Comparison of ENCODE assay signal across 1 cellular context in the genomic region with DNA sequence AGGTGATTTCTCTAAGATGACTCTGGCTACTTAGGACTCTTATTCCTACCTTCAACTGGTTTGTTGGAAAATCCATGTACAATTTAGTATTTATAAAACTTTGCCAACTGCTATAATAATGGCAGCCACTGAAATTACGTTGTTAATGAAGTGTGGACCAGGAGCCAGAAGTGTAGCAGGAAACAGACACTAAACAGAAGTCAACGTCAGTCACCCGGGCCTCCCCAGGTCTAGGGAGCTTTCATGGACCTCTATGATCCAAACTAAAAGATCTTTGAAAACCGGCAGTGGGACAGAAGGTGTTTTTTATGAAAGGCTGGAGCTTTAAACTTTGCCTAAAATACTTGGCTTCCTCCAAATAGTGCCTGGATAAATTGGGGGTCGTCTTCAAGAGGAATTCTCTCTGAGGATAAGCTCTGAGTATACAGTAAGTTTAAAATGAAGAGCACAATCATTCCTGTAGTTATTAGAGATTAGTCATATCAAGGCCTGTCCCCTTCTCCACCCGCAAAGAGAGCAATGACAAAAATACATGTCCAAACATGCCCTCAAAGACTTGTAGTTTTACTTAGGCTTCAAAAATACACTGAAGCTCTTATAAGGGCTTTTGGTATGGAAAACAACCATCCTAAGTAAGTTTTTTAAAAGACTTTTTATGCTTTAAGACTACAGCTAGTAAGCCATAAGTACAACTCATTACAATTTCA.
TF ChIP-seq lines count a peak whose summit lies in the region.

No MANE protein-coding gene starts in this region.

TF ChIP-seq in GM12878, 131 proteins besides CTCF, POLR2A, EP300 and RAD21 (continued from another document and continues in another):
- TF ChIP-seq ATF7 (IDR thresholded peaks at IDR 0.05; ENCODE audit: low read depth) = peak; percentile 55; the same call in 1 of the 2 replicates
- TF ChIP-seq CBFB (IDR thresholded peaks at IDR 0.05; ENCODE audit: low read depth) = 0 out of 2 replicates have a peak, but pooled peaks have one; percentile 38
- no peak for TF ChIP-seq HDAC6 (IDR thresholded peaks at IDR 0.05; ENCODE audit: unreplicated experiment)
- TF ChIP-seq, protein P1, sequence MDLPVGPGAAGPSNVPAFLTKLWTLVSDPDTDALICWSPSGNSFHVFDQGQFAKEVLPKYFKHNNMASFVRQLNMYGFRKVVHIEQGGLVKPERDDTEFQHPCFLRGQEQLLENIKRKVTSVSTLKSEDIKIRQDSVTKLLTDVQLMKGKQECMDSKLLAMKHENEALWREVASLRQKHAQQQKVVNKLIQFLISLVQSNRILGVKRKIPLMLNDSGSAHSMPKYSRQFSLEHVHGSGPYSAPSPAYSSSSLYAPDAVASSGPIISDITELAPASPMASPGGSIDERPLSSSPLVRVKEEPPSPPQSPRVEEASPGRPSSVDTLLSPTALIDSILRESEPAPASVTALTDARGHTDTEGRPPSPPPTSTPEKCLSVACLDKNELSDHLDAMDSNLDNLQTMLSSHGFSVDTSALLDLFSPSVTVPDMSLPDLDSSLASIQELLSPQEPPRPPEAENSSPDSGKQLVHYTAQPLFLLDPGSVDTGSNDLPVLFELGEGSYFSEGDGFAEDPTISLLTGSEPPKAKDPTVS (IDR thresholded peaks at IDR 0.05; ENCODE audit: low read depth, low read length) = no peak
- no peak for TF ChIP-seq MYB (IDR thresholded peaks at IDR 0.05; ENCODE audit: borderline replicate concordance, low read depth, low read length)
- no peak for TF ChIP-seq SIX5 (IDR thresholded peaks at IDR 0.05; ENCODE audit: low read depth, low read length, severe bottlenecking)
- TF ChIP-seq, protein P2, sequence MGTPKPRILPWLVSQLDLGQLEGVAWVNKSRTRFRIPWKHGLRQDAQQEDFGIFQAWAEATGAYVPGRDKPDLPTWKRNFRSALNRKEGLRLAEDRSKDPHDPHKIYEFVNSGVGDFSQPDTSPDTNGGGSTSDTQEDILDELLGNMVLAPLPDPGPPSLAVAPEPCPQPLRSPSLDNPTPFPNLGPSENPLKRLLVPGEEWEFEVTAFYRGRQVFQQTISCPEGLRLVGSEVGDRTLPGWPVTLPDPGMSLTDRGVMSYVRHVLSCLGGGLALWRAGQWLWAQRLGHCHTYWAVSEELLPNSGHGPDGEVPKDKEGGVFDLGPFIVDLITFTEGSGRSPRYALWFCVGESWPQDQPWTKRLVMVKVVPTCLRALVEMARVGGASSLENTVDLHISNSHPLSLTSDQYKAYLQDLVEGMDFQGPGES (IDR thresholded peaks at IDR 0.05) = no peak
- no peak for TF ChIP-seq SUZ12 (IDR thresholded peaks at IDR 0.05; ENCODE audit: unreplicated experiment)
- no peak for TF ChIP-seq HDAC2 (IDR thresholded peaks at IDR 0.05)
- 0 out of 2 replicates have a peak, but pooled peaks have one; percentile 43 for TF ChIP-seq RBBP5 (conservative IDR thresholded peaks at IDR 0.05)
- TF ChIP-seq, protein P3, sequence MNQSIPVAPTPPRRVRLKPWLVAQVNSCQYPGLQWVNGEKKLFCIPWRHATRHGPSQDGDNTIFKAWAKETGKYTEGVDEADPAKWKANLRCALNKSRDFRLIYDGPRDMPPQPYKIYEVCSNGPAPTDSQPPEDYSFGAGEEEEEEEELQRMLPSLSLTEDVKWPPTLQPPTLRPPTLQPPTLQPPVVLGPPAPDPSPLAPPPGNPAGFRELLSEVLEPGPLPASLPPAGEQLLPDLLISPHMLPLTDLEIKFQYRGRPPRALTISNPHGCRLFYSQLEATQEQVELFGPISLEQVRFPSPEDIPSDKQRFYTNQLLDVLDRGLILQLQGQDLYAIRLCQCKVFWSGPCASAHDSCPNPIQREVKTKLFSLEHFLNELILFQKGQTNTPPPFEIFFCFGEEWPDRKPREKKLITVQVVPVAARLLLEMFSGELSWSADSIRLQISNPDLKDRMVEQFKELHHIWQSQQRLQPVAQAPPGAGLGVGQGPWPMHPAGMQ (IDR thresholded peaks at IDR 0.05; ENCODE audit: borderline replicate concordance) = no peak
- TF ChIP-seq BRCA1 (IDR thresholded peaks at IDR 0.05; ENCODE audit: low read depth, low read length) = no peak
- TF ChIP-seq EZH2 (IDR thresholded peaks at IDR 0.05; ENCODE audit: borderline replicate concordance, control insufficient read depth, low read depth, low read length) = no peak
- TF ChIP-seq CHD4 (IDR thresholded peaks at IDR 0.05) = no peak
- TF ChIP-seq MEF2A (IDR thresholded peaks at IDR 0.05; ENCODE audit: insufficient read depth, low read depth, low read length) = peak; percentile 61; the same call in 1 of the 2 replicates
- peak; percentile 94 for TF ChIP-seq RUNX3 (IDR thresholded peaks at IDR 0.05; ENCODE audit: low read length)
- TF ChIP-seq MXI1 (IDR thresholded peaks at IDR 0.05; ENCODE audit: low read depth, low read length) = 0 out of 2 replicates have a peak, but pooled peaks have one; percentile 23
- TF ChIP-seq, protein P4, sequence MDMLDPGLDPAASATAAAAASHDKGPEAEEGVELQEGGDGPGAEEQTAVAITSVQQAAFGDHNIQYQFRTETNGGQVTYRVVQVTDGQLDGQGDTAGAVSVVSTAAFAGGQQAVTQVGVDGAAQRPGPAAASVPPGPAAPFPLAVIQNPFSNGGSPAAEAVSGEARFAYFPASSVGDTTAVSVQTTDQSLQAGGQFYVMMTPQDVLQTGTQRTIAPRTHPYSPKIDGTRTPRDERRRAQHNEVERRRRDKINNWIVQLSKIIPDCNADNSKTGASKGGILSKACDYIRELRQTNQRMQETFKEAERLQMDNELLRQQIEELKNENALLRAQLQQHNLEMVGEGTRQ (IDR thresholded peaks at IDR 0.05; ENCODE audit: borderline replicate concordance, low read depth, low read length) = no peak
- TF ChIP-seq IKZF1 (conservative IDR thresholded peaks at IDR 0.05) = peak; percentile 64
- peak; percentile 95 for TF ChIP-seq JUNB (IDR thresholded peaks at IDR 0.05)
- TF ChIP-seq NR2C2 (IDR thresholded peaks at IDR 0.05; ENCODE audit: borderline replicate concordance, control insufficient read depth, insufficient read length, low read depth) = no peak
- peak; percentile 89 for TF ChIP-seq MTA2 (IDR thresholded peaks at IDR 0.05; ENCODE audit: low read depth)
- TF ChIP-seq, protein P5, sequence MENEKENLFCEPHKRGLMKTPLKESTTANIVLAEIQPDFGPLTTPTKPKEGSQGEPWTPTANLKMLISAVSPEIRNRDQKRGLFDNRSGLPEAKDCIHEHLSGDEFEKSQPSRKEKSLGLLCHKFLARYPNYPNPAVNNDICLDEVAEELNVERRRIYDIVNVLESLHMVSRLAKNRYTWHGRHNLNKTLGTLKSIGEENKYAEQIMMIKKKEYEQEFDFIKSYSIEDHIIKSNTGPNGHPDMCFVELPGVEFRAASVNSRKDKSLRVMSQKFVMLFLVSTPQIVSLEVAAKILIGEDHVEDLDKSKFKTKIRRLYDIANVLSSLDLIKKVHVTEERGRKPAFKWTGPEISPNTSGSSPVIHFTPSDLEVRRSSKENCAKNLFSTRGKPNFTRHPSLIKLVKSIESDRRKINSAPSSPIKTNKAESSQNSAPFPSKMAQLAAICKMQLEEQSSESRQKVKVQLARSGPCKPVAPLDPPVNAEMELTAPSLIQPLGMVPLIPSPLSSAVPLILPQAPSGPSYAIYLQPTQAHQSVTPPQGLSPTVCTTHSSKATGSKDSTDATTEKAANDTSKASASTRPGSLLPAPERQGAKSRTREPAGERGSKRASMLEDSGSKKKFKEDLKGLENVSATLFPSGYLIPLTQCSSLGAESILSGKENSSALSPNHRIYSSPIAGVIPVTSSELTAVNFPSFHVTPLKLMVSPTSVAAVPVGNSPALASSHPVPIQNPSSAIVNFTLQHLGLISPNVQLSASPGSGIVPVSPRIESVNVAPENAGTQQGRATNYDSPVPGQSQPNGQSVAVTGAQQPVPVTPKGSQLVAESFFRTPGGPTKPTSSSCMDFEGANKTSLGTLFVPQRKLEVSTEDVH (IDR thresholded peaks at IDR 0.05; ENCODE audit: low read depth, partially characterized antibody) = no peak
- TF ChIP-seq BCL11A (IDR thresholded peaks at IDR 0.05; ENCODE audit: low read depth, low read length) = peak; percentile 91
- TF ChIP-seq FOS (IDR thresholded peaks at IDR 0.05; ENCODE audit: borderline replicate concordance, extremely low read depth, insufficient read length) = no peak
- peak; percentile 92; the same call in 1 of the 2 replicates for TF ChIP-seq CHD1 (IDR thresholded peaks at IDR 0.05; ENCODE audit: low read depth, low read length)
- TF ChIP-seq, protein P6, sequence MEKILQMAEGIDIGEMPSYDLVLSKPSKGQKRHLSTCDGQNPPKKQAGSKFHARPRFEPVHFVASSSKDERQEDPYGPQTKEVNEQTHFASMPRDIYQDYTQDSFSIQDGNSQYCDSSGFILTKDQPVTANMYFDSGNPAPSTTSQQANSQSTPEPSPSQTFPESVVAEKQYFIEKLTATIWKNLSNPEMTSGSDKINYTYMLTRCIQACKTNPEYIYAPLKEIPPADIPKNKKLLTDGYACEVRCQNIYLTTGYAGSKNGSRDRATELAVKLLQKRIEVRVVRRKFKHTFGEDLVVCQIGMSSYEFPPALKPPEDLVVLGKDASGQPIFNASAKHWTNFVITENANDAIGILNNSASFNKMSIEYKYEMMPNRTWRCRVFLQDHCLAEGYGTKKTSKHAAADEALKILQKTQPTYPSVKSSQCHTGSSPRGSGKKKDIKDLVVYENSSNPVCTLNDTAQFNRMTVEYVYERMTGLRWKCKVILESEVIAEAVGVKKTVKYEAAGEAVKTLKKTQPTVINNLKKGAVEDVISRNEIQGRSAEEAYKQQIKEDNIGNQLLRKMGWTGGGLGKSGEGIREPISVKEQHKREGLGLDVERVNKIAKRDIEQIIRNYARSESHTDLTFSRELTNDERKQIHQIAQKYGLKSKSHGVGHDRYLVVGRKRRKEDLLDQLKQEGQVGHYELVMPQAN (conservative IDR thresholded peaks at IDR 0.05) = no peak; the same call in 1 of the 2 replicates
- TF ChIP-seq, protein P7, sequence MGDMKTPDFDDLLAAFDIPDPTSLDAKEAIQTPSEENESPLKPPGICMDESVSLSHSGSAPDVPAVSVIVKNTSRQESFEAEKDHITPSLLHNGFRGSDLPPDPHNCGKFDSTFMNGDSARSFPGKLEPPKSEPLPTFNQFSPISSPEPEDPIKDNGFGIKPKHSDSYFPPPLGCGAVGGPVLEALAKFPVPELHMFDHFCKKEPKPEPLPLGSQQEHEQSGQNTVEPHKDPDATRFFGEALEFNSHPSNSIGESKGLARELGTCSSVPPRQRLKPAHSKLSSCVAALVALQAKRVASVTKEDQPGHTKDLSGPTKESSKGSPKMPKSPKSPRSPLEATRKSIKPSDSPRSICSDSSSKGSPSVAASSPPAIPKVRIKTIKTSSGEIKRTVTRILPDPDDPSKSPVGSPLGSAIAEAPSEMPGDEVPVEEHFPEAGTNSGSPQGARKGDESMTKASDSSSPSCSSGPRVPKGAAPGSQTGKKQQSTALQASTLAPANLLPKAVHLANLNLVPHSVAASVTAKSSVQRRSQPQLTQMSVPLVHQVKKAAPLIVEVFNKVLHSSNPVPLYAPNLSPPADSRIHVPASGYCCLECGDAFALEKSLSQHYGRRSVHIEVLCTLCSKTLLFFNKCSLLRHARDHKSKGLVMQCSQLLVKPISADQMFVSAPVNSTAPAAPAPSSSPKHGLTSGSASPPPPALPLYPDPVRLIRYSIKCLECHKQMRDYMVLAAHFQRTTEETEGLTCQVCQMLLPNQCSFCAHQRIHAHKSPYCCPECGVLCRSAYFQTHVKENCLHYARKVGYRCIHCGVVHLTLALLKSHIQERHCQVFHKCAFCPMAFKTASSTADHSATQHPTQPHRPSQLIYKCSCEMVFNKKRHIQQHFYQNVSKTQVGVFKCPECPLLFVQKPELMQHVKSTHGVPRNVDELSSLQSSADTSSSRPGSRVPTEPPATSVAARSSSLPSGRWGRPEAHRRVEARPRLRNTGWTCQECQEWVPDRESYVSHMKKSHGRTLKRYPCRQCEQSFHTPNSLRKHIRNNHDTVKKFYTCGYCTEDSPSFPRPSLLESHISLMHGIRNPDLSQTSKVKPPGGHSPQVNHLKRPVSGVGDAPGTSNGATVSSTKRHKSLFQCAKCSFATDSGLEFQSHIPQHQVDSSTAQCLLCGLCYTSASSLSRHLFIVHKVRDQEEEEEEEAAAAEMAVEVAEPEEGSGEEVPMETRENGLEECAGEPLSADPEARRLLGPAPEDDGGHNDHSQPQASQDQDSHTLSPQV (IDR thresholded peaks at IDR 0.05) = no peak
- TF ChIP-seq, protein P8, sequence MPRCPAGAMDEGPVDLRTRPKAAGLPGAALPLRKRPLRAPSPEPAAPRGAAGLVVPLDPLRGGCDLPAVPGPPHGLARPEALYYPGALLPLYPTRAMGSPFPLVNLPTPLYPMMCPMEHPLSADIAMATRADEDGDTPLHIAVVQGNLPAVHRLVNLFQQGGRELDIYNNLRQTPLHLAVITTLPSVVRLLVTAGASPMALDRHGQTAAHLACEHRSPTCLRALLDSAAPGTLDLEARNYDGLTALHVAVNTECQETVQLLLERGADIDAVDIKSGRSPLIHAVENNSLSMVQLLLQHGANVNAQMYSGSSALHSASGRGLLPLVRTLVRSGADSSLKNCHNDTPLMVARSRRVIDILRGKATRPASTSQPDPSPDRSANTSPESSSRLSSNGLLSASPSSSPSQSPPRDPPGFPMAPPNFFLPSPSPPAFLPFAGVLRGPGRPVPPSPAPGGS (IDR thresholded peaks at IDR 0.05; ENCODE audit: borderline replicate concordance, insufficient read depth, low read depth, low read length, poor library complexity, severe bottlenecking) = peak; percentile 59
- TF ChIP-seq ESRRA (IDR thresholded peaks at IDR 0.05; ENCODE audit: low read length) = no peak
- TF ChIP-seq, protein P9, sequence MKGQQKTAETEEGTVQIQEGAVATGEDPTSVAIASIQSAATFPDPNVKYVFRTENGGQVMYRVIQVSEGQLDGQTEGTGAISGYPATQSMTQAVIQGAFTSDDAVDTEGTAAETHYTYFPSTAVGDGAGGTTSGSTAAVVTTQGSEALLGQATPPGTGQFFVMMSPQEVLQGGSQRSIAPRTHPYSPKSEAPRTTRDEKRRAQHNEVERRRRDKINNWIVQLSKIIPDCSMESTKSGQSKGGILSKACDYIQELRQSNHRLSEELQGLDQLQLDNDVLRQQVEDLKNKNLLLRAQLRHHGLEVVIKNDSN (IDR thresholded peaks at IDR 0.05; ENCODE audit: borderline replicate concordance, extremely low read length, insufficient read depth, low read depth, low read length) = no peak
- TF ChIP-seq SUPT20H (IDR thresholded peaks at IDR 0.05; ENCODE audit: borderline replicate concordance, control insufficient read depth, low read depth, low read length) = no peak
- TF ChIP-seq EGR1 (IDR thresholded peaks at IDR 0.05; ENCODE audit: borderline replicate concordance in 1 of 2, low read depth in 2 of 2, low read length in 2 of 2) = no peak
- no peak for TF ChIP-seq NFYA (IDR thresholded peaks at IDR 0.05; ENCODE audit: borderline replicate concordance, low read depth, low read length)
